ENCODE assay signal across 13 cellular contexts in genomic region chr3:23620616-23621015, GRCh38.
A peak's percentile ranks its signal among the peaks of the same experiment; 100 is the strongest.
DNase-seq lines count a peak whose midpoint lies in the region; ATAC-seq, FAIRE-seq and TF ChIP-seq lines count a peak whose summit lies in the region.
"Had no signal": no experiment of that assay in that cellular context is flagged by ENCODE, and none has a peak within 500 bp of the region (broad histone marks: within the 10 kb centered on the region; RNA-seq: fewer than 3 reads in every experiment).

No MANE protein-coding gene starts in this region.

- H4K91ac ChIP-seq in neuronal stem cell (ENCODE audit: low read depth, low read length, poor library complexity): no peak overlapping the region

- no peak overlapping the region for H2BK120ac ChIP-seq in neuronal stem cell (ENCODE audit: low read depth, low read length)

- H3K79me2 ChIP-seq in Karpas-422 (ENCODE audit: low read length) (no peaks in the 10 kb centered on the region), GM23248 (ENCODE audit: insufficient read depth) (no peaks in the 10 kb centered on the region)

- peak overlapping the region; percentile 9 for H2BK15ac ChIP-seq in neuronal stem cell (ENCODE audit: low read length)

- H3K4me1 Mint-ChIP-seq in glutamatergic neuron (ENCODE audit: low read depth, unreplicated experiment): no peaks in the 10 kb centered on the region

- no peak overlapping the region for H2AFZ ChIP-seq in Karpas-422 (ENCODE audit: low read length)
- peak overlapping the region; percentile 49 for H2AFZ ChIP-seq in neuronal stem cell (ENCODE audit: low read length)
- no peak overlapping the region for H2AFZ ChIP-seq in GM23248

- H3K4me2 ChIP-seq in Karpas-422 (ENCODE audit: low read depth, low read length, poor library complexity, severe bottlenecking) (no peak overlapping the region), neuronal stem cell (ENCODE audit: insufficient read depth, low read length, poor library complexity, severe bottlenecking) (no peak overlapping the region), GM23248 (ENCODE audit: unreplicated experiment) (no peak overlapping the region)
- H3K4me2 ChIP-seq: BLaER1 treated with 17β-estradiol and CSF1 and Interleukin-3, amounts not matched to agents 10 nM and 100 nM had no signal

- H3K9ac ChIP-seq in Karpas-422 (ENCODE audit: low read length) (no peak overlapping the region), neuronal stem cell (ENCODE audit: low read depth, low read length, poor library complexity) (no peak overlapping the region), GM23248 (no peak overlapping the region)
- H3K9ac ChIP-seq: BLaER1 treated with 17β-estradiol and CSF1 and Interleukin-3, amounts not matched to agents 10 nM and 100 nM had no signal

- no peak overlapping the region for H4K8ac ChIP-seq in neuronal stem cell (ENCODE audit: low read depth, low read length)

- H3K4me1 ChIP-seq in Karpas-422 (ENCODE audit: low read length): no peaks in the 10 kb centered on the region
- no peaks in the 10 kb centered on the region for H3K4me1 ChIP-seq in neuronal stem cell (ENCODE audit: control insufficient read depth in 2 of 2, insufficient read depth in 1 of 2, low read depth in 1 of 2, low read length in 2 of 2)
- H3K4me1 ChIP-seq in GM23248 (ENCODE audit: insufficient read depth): no peaks in the 10 kb centered on the region
- H3K4me1 ChIP-seq: HAP-1 had no signal

- no peaks in the 10 kb centered on the region for H3K9me3 Mint-ChIP-seq in glutamatergic neuron (ENCODE audit: unreplicated experiment)

- H3K27me3 ChIP-seq in Karpas-422 (ENCODE audit: low read length) (no peaks in the 10 kb centered on the region), bronchial epithelial cell (ENCODE audit: control insufficient read depth, insufficient read depth, low read length) (no peaks in the 10 kb centered on the region), neuronal stem cell (ENCODE audit: control insufficient read depth in 3 of 3, insufficient read depth in 3 of 3, low read depth in 1 of 3, low read length in 3 of 3) (no peaks in the 10 kb centered on the region), GM23248 (replicated peaks; ENCODE audit: insufficient read depth) (no peaks in the 10 kb centered on the region)
- H3K27me3 ChIP-seq: BLaER1 treated with 17β-estradiol and CSF1 and Interleukin-3, amounts not matched to agents 10 nM and 100 nM had no signal

- H3K4ac ChIP-seq in neuronal stem cell (ENCODE audit: low read length): no peak overlapping the region

- H3K23ac ChIP-seq in neuronal stem cell (ENCODE audit: low read depth, low read length, poor library complexity): no peak overlapping the region

- H3K4me3 ChIP-seq in Karpas-422 (ENCODE audit: low read length): no peak overlapping the region
- no peak overlapping the region for H3K4me3 ChIP-seq in bronchial epithelial cell (ENCODE audit: low read depth, low read length)
- H3K4me3 ChIP-seq in neuronal stem cell (ENCODE audit: low read length in 2 of 2): no peak overlapping the region
- H3K4me3 ChIP-seq in GM23248: no peak overlapping the region
- H3K4me3 ChIP-seq: BLaER1 treated with 17β-estradiol and CSF1 and Interleukin-3, amounts not matched to agents 10 nM and 100 nM; HAP-1 had no signal

- no peak overlapping the region for H2AK5ac ChIP-seq in neuronal stem cell (ENCODE audit: low read depth, low read length)

- H3K36me3 Mint-ChIP-seq in glutamatergic neuron (ENCODE audit: unreplicated experiment): peaks cover 6% of the 10 kb centered on the region
- H3K36me3 Mint-ChIP-seq: CD4-positive, CD25-positive, alpha-beta regulatory T cell had no signal

- H3K27ac Mint-ChIP-seq in glutamatergic neuron (ENCODE audit: unreplicated experiment): no peak overlapping the region
- H3K27ac Mint-ChIP-seq: HFFc6 had no signal

- H3F3A ChIP-seq in GM23248 (ENCODE audit: insufficient read depth): no peaks in the 10 kb centered on the region

- H3K36me3 ChIP-seq in Karpas-422 (ENCODE audit: insufficient read depth, low read length) (no peaks in the 10 kb centered on the region), bronchial epithelial cell (ENCODE audit: control insufficient read depth, insufficient read depth, low read length) (no peaks in the 10 kb centered on the region), neuronal stem cell (replicated peaks in 1 of 2; ENCODE audit: control insufficient read depth in 2 of 2, insufficient read depth in 2 of 2, low read length in 2 of 2) (no peaks in the 10 kb centered on the region), GM23248 (ENCODE audit: low read depth) (no peaks in the 10 kb centered on the region)
- H3K36me3 ChIP-seq: BLaER1 treated with 17β-estradiol and CSF1 and Interleukin-3, amounts not matched to agents 10 nM and 100 nM; HAP-1 had no signal

- H3K79me1 ChIP-seq in neuronal stem cell (ENCODE audit: low read depth, low read length): no peaks in the 10 kb centered on the region

- ATAC-seq in esophagus mucosa (peak; percentile 78), GM19023 (IDR thresholded peaks at IDR 0.05; ENCODE audit: unreplicated experiment) (no peak)

- H3K9me2 ChIP-seq in Karpas-422 (replicated peaks; ENCODE audit: insufficient read depth, low read length): no peaks in the 10 kb centered on the region
- no peaks in the 10 kb centered on the region for H3K9me2 ChIP-seq in GM23248 (ENCODE audit: insufficient read depth)

- no peak overlapping the region for H3K18ac ChIP-seq in neuronal stem cell (ENCODE audit: low read length)

- H3K9me3 ChIP-seq in Karpas-422 (ENCODE audit: low read length) (no peaks in the 10 kb centered on the region), neuronal stem cell (replicated peaks in 1 of 2; ENCODE audit: control insufficient read depth in 2 of 2, insufficient read depth in 1 of 2, low read depth in 1 of 2, low read length in 2 of 2) (peaks cover 4 to 9% of the 10 kb centered on the region in 2 donors), GM23248 (ENCODE audit: low read depth) (no peaks in the 10 kb centered on the region)
- H3K9me3 ChIP-seq: HAP-1 had no signal

- H2BK5ac ChIP-seq in neuronal stem cell (ENCODE audit: low read length): no peak overlapping the region

- no peak overlapping the region for H3K27ac ChIP-seq in Karpas-422 (ENCODE audit: low read length)
- no peak overlapping the region for H3K27ac ChIP-seq in neuronal stem cell (replicated peaks; ENCODE audit: low read length)
- H3K27ac ChIP-seq in GM23248: no peak overlapping the region
- H3K27ac ChIP-seq: BLaER1 treated with 17β-estradiol and CSF1 and Interleukin-3, amounts not matched to agents 10 nM and 100 nM had no signal

- no peak for FAIRE-seq in bronchial epithelial cell (lab: Jason Lieb, UNC)

- DNase-seq in Karpas-422 (peak; percentile 17), bronchial epithelial cell (ENCODE audit: low read depth) (peak; percentile 78), neuronal stem cell (ENCODE audit: low spot score) (no peak), GM23248 (no peak), glutamatergic neuron (no peak)
- DNase-seq: ACHN; CD4-positive, CD25-positive, alpha-beta regulatory T cell; GOT3; HFFc6 had no signal

- TF ChIP-seq CTCF in bronchial epithelial cell (IDR thresholded peaks at IDR 0.05; ENCODE audit: insufficient read depth, low read length, severe bottlenecking) (no peak), glutamatergic neuron (IDR thresholded peaks at IDR 0.05; ENCODE audit: partially characterized antibody, unreplicated experiment) (no peak)

- H3K27me3 Mint-ChIP-seq in glutamatergic neuron (ENCODE audit: unreplicated experiment): peaks cover 2% of the 10 kb centered on the region
- H3K27me3 Mint-ChIP-seq: CD4-positive, CD25-positive, alpha-beta regulatory T cell had no signal

- no peak overlapping the region for H2BK12ac ChIP-seq in neuronal stem cell (ENCODE audit: low read length)

- H3K14ac ChIP-seq in neuronal stem cell (ENCODE audit: low read length): no peak overlapping the region

- H3K4me3 Mint-ChIP-seq in glutamatergic neuron (ENCODE audit: unreplicated experiment): no peak overlapping the region
- H3K4me3 Mint-ChIP-seq: CD4-positive, CD25-positive, alpha-beta regulatory T cell; HFFc6 had no signal

- in situ Hi-C loops in GM23248 (cut with MboI): no loop called here

- H4K20me1 ChIP-seq in Karpas-422 (ENCODE audit: insufficient read depth, low read depth, low read length): no peaks in the 10 kb centered on the region
- no peaks in the 10 kb centered on the region for H4K20me1 ChIP-seq in GM23248 (ENCODE audit: insufficient read depth)
- H4K20me1 ChIP-seq: BLaER1 treated with 17β-estradiol and CSF1 and Interleukin-3, amounts not matched to agents 10 nM and 100 nM had no signal

- WGBS in neuronal stem cell (ENCODE audit: extremely low coverage in 2 of 2, insufficient read length in 2 of 2, insufficient replicate concordance in 1 of 2), 2 donors: no CpG with 5 or more reads among the region's 4 CpGs
- 71 to 78% methylated on average over 4 of the region's 4 CpGs for WGBS in GM23248 (ENCODE audit: low coverage in 1 of 2, low lambda C conversion rate in 2 of 2, missing lambda C conversion rate in 2 of 2), 2 experiments

Comparison
In these comparisons a context has a peak if more than half of its experiments do, and no peak if none do; other contexts are left out.
1. DNase-seq: peak in Karpas-422 (single experiment) and bronchial epithelial cell (single experiment); none in neuronal stem cell (single experiment), GM23248 (single experiment) and glutamatergic neuron (single experiment).